In genomic region chr3:53089511-53089910, GRCh38 we compare ENCODE assay signal across 21 cellular contexts. TPM values are rescaled to one million over a fixed set of nuclear protein-coding genes. Genes with fewer than 3 reads are reported as not detected.
DNase-seq lines count a peak whose midpoint lies in the region; ATAC-seq and TF ChIP-seq lines count a peak whose summit lies in the region.
"Had no signal": no experiment of that assay in that cellular context is flagged by ENCODE, and none has a peak within 500 bp of the region (broad histone marks: within the 10 kb centered on the region; RNA-seq: fewer than 3 reads in every experiment).

No MANE protein-coding gene starts in this region.

- no peak overlapping the region for H2BK12ac ChIP-seq in neuronal stem cell (ENCODE audit: low read length)

- in situ Hi-C loops in KBM-7 (cut with MboI; ENCODE audit: low pct_unique_long_range_greater_than_20kb, low sequenced_read_pairs) = no loop called here

- no peak overlapping the region for H3K4me3 Mint-ChIP-seq in stimulated activated naive CD8-positive, alpha-beta T cell treated with anti-CD3 and anti-CD28 coated beads, Interleukin-15, amount 100 ng/mL, for 72 hours
- H3K4me3 Mint-ChIP-seq in endothelial cell (ENCODE audit: unreplicated experiment) = no peak overlapping the region
- H3K4me3 Mint-ChIP-seq: nephron progenitor cell had no signal

- no peak overlapping the region for H3K4ac ChIP-seq in neuronal stem cell (ENCODE audit: low read length)

- H3K9me3 ChIP-seq in right cardiac atrium (ENCODE audit: control insufficient read depth, low read length) (no peaks in the 10 kb centered on the region), aorta (ENCODE audit: control insufficient read depth, low read length) (no peaks in the 10 kb centered on the region), neuronal stem cell (replicated peaks in 1 of 2; ENCODE audit: control insufficient read depth in 2 of 2, insufficient read depth in 1 of 2, low read depth in 1 of 2, low read length in 2 of 2) (no peaks in the 10 kb centered on the region)
- H3K9me3 ChIP-seq: psoas muscle had no signal

- no peaks in the 10 kb centered on the region for H3K4me1 Mint-ChIP-seq in stimulated activated naive CD8-positive, alpha-beta T cell treated with anti-CD3 and anti-CD28 coated beads, Interleukin-15, amount 100 ng/mL, for 72 hours
- H3K4me1 Mint-ChIP-seq in endothelial cell (ENCODE audit: unreplicated experiment) = peaks cover 11% of the 10 kb centered on the region

- H3K4me3 ChIP-seq in right cardiac atrium (ENCODE audit: low read length) = no peak overlapping the region
- H3K4me3 ChIP-seq in aorta (ENCODE audit: low read length in 2 of 2) = no peak overlapping the region
- H3K4me3 ChIP-seq in neuronal stem cell (ENCODE audit: low read length in 2 of 2) = no peak overlapping the region
- H3K4me3 ChIP-seq: psoas muscle had no signal

- H3K9me3 Mint-ChIP-seq in stimulated activated naive CD8-positive, alpha-beta T cell treated with anti-CD3 and anti-CD28 coated beads, Interleukin-15, amount 100 ng/mL, for 72 hours = no peaks in the 10 kb centered on the region
- no peaks in the 10 kb centered on the region for H3K9me3 Mint-ChIP-seq in endothelial cell (ENCODE audit: unreplicated experiment)
- H3K9me3 Mint-ChIP-seq: nephron progenitor cell had no signal

- H3K23ac ChIP-seq in neuronal stem cell (ENCODE audit: low read depth, low read length, poor library complexity) = no peak overlapping the region

- no peak for DNase-seq in stimulated activated naive CD8-positive, alpha-beta T cell treated with anti-CD3 and anti-CD28 coated beads, Interleukin-15, amount 100 ng/mL, for 72 hours
- DNase-seq in stimulated activated naive CD8-positive, alpha-beta T cell treated with anti-CD3 and anti-CD28 coated beads, Interleukin-15, Interleukin-2, amounts not matched to agents 100 U/mL and 50 U/mL, for 24 hours = no peak
- DNase-seq in endothelial cell (ENCODE audit: low spot score) = no peak
- DNase-seq in right cardiac atrium = peak; percentile 58 to 87 (median 85)
- DNase-seq in aorta = peak; percentile 53 to 59
- DNase-seq in neuronal stem cell (ENCODE audit: low spot score) = no peak
- no peak for DNase-seq in KBM-7
- DNase-seq: ACHN; activated CD4-positive, CD25-positive, alpha-beta regulatory T cell treated with anti-CD3 and anti-CD28 coated beads, Interleukin-2, amount 50 U/mL, for 72 hours; HCEC 1CT; IMR-90; kidney glomerular epithelial cell; MM.1S; NCI-H146; nephron progenitor cell; OCI-M1; psoas muscle; stimulated activated CD8-positive, alpha-beta memory T cell treated with anti-CD3 and anti-CD28 coated beads, Interleukin-4, amount 100 ng/mL, for 48 hours; T1000 had no signal

- H2BK5ac ChIP-seq in neuronal stem cell (ENCODE audit: low read length) = no peak overlapping the region

- no peak overlapping the region for H3K14ac ChIP-seq in neuronal stem cell (ENCODE audit: low read length)

- peaks cover 3% of the 10 kb centered on the region for H3K4me1 ChIP-seq in right cardiac atrium (ENCODE audit: control insufficient read depth, insufficient read depth, low read length)
- no peaks in the 10 kb centered on the region for H3K4me1 ChIP-seq in aorta (ENCODE audit: control insufficient read depth in 1 of 2, insufficient read depth in 2 of 2, low read length in 2 of 2)
- no peaks in the 10 kb centered on the region for H3K4me1 ChIP-seq in neuronal stem cell (ENCODE audit: control insufficient read depth in 2 of 2, insufficient read depth in 1 of 2, low read depth in 1 of 2, low read length in 2 of 2)
- H3K4me1 ChIP-seq: psoas muscle had no signal

- no peak overlapping the region for H2BK15ac ChIP-seq in neuronal stem cell (ENCODE audit: low read length)

- H3K27ac Mint-ChIP-seq in stimulated activated naive CD8-positive, alpha-beta T cell treated with anti-CD3 and anti-CD28 coated beads, Interleukin-15, amount 100 ng/mL, for 72 hours = peak overlapping the region; percentile 27 to 64
- H3K27ac Mint-ChIP-seq in endothelial cell (ENCODE audit: unreplicated experiment) = peak overlapping the region; percentile 57

- 47% methylated on average over 6 of the region's 6 CpGs for WGBS in right cardiac atrium
- WGBS in aorta, 2 donors = 74 to 76% methylated on average over 6 of the region's 6 CpGs
- WGBS in neuronal stem cell (ENCODE audit: extremely low coverage in 2 of 2, insufficient read length in 2 of 2, insufficient replicate concordance in 1 of 2), 2 donors = no CpG with 5 or more reads among the region's 6 CpGs

- H4K8ac ChIP-seq in neuronal stem cell (ENCODE audit: low read depth, low read length) = no peak overlapping the region

- peaks cover 7% of the 10 kb centered on the region for H3K36me3 Mint-ChIP-seq in endothelial cell (ENCODE audit: low read depth, unreplicated experiment)

- no peak overlapping the region for H4K91ac ChIP-seq in neuronal stem cell (ENCODE audit: low read depth, low read length, poor library complexity)

- H2AK5ac ChIP-seq in neuronal stem cell (ENCODE audit: low read depth, low read length) = no peak overlapping the region

- intact Hi-C loops in right cardiac atrium (cut with DNase I) = no loop called here
- intact Hi-C loops in aorta (cut with DNase I) = no loop called here

- no peak for TF ChIP-seq CTCF in endothelial cell (IDR thresholded peaks at IDR 0.05; ENCODE audit: unreplicated experiment)

- peak overlapping the region; percentile 70 for H3K27ac ChIP-seq in right cardiac atrium (ENCODE audit: low read length)
- H3K27ac ChIP-seq in aorta (ENCODE audit: low read depth in 1 of 2, low read length in 2 of 2) = no peak overlapping the region
- H3K27ac ChIP-seq in neuronal stem cell (replicated peaks; ENCODE audit: low read length) = no peak overlapping the region
- H3K27ac ChIP-seq: HL-60, psoas muscle had no signal

- H3K36me3 ChIP-seq in aorta (ENCODE audit: control insufficient read depth in 1 of 2, insufficient read depth in 2 of 2, low read length in 1 of 2) (peaks cover 5 to 7% of the 10 kb centered on the region in 2 donors), neuronal stem cell (replicated peaks in 1 of 2; ENCODE audit: control insufficient read depth in 2 of 2, insufficient read depth in 2 of 2, low read length in 2 of 2) (peaks cover 17 to 53% of the 10 kb centered on the region in 2 donors)

- peaks cover 3% of the 10 kb centered on the region for H3K79me1 ChIP-seq in neuronal stem cell (ENCODE audit: low read depth, low read length)

- ATAC-seq in stimulated activated naive CD8-positive, alpha-beta T cell treated with anti-CD3 and anti-CD28 coated beads, Interleukin-15, amount 100 ng/mL, for 72 hours = no peak
- no peak for ATAC-seq in stimulated activated naive CD8-positive, alpha-beta T cell treated with anti-CD3 and anti-CD28 coated beads, Interleukin-15, Interleukin-2, amounts not matched to agents 100 U/mL and 50 U/mL, for 24 hours
- ATAC-seq in right cardiac atrium = peak; percentile 76 to 82
- ATAC-seq in aorta (ENCODE audit: low FRiP score) = no peak
- ATAC-seq in HG02798 (IDR thresholded peaks at IDR 0.05; ENCODE audit: poor library complexity, unreplicated experiment) = no peak

- no peak overlapping the region for H3K9ac ChIP-seq in neuronal stem cell (ENCODE audit: low read depth, low read length, poor library complexity)

- no peak overlapping the region for H3K4me2 ChIP-seq in neuronal stem cell (ENCODE audit: insufficient read depth, low read length, poor library complexity, severe bottlenecking)

- H2AFZ ChIP-seq in neuronal stem cell (ENCODE audit: low read length) = no peak overlapping the region

- H3K18ac ChIP-seq in neuronal stem cell (ENCODE audit: low read length) = no peak overlapping the region

- no peaks in the 10 kb centered on the region for H3K27me3 Mint-ChIP-seq in stimulated activated naive CD8-positive, alpha-beta T cell treated with anti-CD3 and anti-CD28 coated beads, Interleukin-15, amount 100 ng/mL, for 72 hours
- H3K27me3 Mint-ChIP-seq in endothelial cell (ENCODE audit: unreplicated experiment) = peaks cover 4% of the 10 kb centered on the region

- H3K27me3 ChIP-seq in right cardiac atrium (ENCODE audit: control insufficient read depth, insufficient read depth) (no peaks in the 10 kb centered on the region), aorta (ENCODE audit: control insufficient read depth in 1 of 2, insufficient read depth in 2 of 2, low read length in 1 of 2) (no peaks in the 10 kb centered on the region), neuronal stem cell (ENCODE audit: control insufficient read depth in 3 of 3, insufficient read depth in 3 of 3, low read depth in 1 of 3, low read length in 3 of 3) (no peaks in the 10 kb centered on the region)

- no peak overlapping the region for H2BK120ac ChIP-seq in neuronal stem cell (ENCODE audit: low read depth, low read length)

RNA-seq across cellular contexts. Expression of gene RFT1, which starts 40.7 kb away (rescaled TPM):
- total RNA-seq in endothelial cell (ENCODE audit: unreplicated experiment) = 21.1 TPM
- 10 to 100 TPM; 10.6 to 12.9 (median 12.6) TPM for total RNA-seq in right cardiac atrium
- polyA plus RNA-seq in right cardiac atrium = 7.0 TPM
- total RNA-seq in aorta = 10 to 100 TPM; 11.9 to 16.6 TPM
- polyA plus RNA-seq in aorta = 1 to 10 TPM; 5.0 to 5.8 TPM
- 9.3 TPM for polyA plus RNA-seq in neuronal stem cell (2013, experiment 1 of 2)
- 9.6 TPM for polyA plus RNA-seq in neuronal stem cell (2013, experiment 2 of 2)

RNA-seq across cellular contexts. Expression of gene SFMBT1, which starts 43.6 kb away (rescaled TPM):
- 5.8 TPM for total RNA-seq in endothelial cell (ENCODE audit: unreplicated experiment)
- total RNA-seq in right cardiac atrium = 10 to 100 TPM; 12.3 to 19.3 (median 16.0) TPM
- polyA plus RNA-seq in right cardiac atrium = 3.8 TPM
- 10 to 100 TPM in 1 of 2 donors, 1 to 10 TPM in 1; 8.8 to 12.6 TPM for total RNA-seq in aorta
- 1 to 10 TPM in 1 of 2 donors, under 1 TPM in 1; 0.75 to 2.0 TPM for polyA plus RNA-seq in aorta
- 7.2 TPM for polyA plus RNA-seq in neuronal stem cell (2013, experiment 1 of 2)
- polyA plus RNA-seq in neuronal stem cell (2013, experiment 2 of 2) = 7.8 TPM

Comparison
In these comparisons a context has a peak if more than half of its experiments do, and no peak if none do; other contexts are left out.
1. ATAC-seq: peak in right cardiac atrium (2 of 2); none in stimulated activated naive CD8-positive, alpha-beta T cell treated with anti-CD3 and anti-CD28 coated beads, Interleukin-15, amount 100 ng/mL, for 72 hours (single experiment), stimulated activated naive CD8-positive, alpha-beta T cell treated with anti-CD3 and anti-CD28 coated beads, Interleukin-15, Interleukin-2, amounts not matched to agents 100 U/mL and 50 U/mL, for 24 hours (single experiment), aorta (single experiment) and HG02798 (single experiment).
2. DNase-seq: peak in right cardiac atrium (3 of 3) and aorta (2 of 2); none in stimulated activated naive CD8-positive, alpha-beta T cell treated with anti-CD3 and anti-CD28 coated beads, Interleukin-15, amount 100 ng/mL, for 72 hours (0 of 2), stimulated activated naive CD8-positive, alpha-beta T cell treated with anti-CD3 and anti-CD28 coated beads, Interleukin-15, Interleukin-2, amounts not matched to agents 100 U/mL and 50 U/mL, for 24 hours (single experiment), endothelial cell (single experiment), neuronal stem cell (single experiment) and KBM-7 (single experiment).